In genomic region chr15:64046347-64047153, GRCh38 we compare ENCODE assay signal across 1 cellular context.
TF ChIP-seq lines count a peak whose summit lies in the region.

TSS of gene DAPK2 (minus strand) at chr15:64046485. CDS start at chr15:64040261, 6,224 bp downstream.

TF ChIP-seq in A549, 52 proteins besides CTCF, POLR2A, EP300 and RAD21 (continued from another document):
- TF ChIP-seq HMGXB4 (CRISPR knock-in tag; IDR thresholded peaks at IDR 0.05; ENCODE audit: borderline replicate concordance) (no peak), RCOR1 (IDR thresholded peaks at IDR 0.05; ENCODE audit: low read depth, low read length) (no peak), E2F6 (IDR thresholded peaks at IDR 0.05; ENCODE audit: borderline replicate concordance, low read depth) (no peak), ZC3H11A (IDR thresholded peaks at IDR 0.05) (no peak), NFE2L2 (conservative IDR thresholded peaks at IDR 0.05; ENCODE audit: low read length) (no peak)
